ENCODE assay signal across 11 cellular contexts in the genomic region with DNA sequence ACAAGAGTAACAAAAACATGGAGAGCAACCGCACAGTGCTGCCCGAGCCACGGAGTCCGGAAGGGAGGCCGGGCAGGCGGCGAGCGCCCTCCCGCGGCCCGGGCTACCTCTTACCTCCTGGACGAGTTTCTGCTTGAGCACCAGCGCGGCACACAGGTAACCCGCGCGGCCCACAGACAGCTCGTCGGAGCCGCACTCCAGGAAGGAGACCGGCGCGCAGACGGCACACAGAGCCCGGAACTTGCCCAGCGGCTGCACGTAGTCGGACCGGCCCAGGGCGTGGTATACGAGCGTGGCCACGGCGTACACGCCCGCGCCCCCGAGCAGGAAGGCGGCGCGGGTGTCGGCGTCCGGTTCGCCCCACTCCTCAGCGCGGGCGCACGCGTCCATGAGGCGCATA. TPM values are rescaled to one million over a fixed set of nuclear protein-coding genes. Genes with fewer than 3 reads are reported as not detected.
DNase-seq lines count a peak whose midpoint lies in the region; ATAC-seq and TF ChIP-seq lines count a peak whose summit lies in the region.
"Not testable (repeated sequence)": the region's sequence is repeated elsewhere in the genome, so short reads cannot be mapped to it uniquely, and the experiment has no call there.
"Had no signal": no experiment of that assay in that cellular context is flagged by ENCODE, and none has a peak within 500 bp of the region (broad histone marks: within the 10 kb centered on the region; RNA-seq: fewer than 3 reads in every experiment).

No MANE protein-coding gene starts in this region.

- not testable (repeated sequence) for H4K20me1 ChIP-seq in smooth muscle cell (ENCODE audit: low read depth)

- under 1% methylated on average over 32 of the region's 51 CpGs for WGBS in HUES64
- WGBS in ectodermal cell, 2 experiments = 4% methylated on average over 29 to 31 of the region's 51 CpGs
- WGBS in smooth muscle cell (ENCODE audit: low lambda C conversion rate) = 5% methylated on average over 19 of the region's 51 CpGs

- POLR2A ChIA-PET in A673 (lab: Charles Lee; ENCODE audit: low non-redundant PET) = not testable (repeated sequence)

- peak overlapping the region; percentile 41 for H3K4me3 ChIP-seq in A673 (ENCODE audit: low read depth, low read length, poor library complexity, severe bottlenecking)
- H3K4me3 ChIP-seq in HUES64 (ENCODE audit: low read length) = peak overlapping the region; percentile 44
- peak overlapping the region; percentile 78 for H3K4me3 ChIP-seq in SK-N-MC
- peak overlapping the region; percentile 18 for H3K4me3 ChIP-seq in ectodermal cell (ENCODE audit: insufficient read depth, low read depth, low read length)
- peak overlapping the region; percentile 49 for H3K4me3 ChIP-seq in iPS-15b (ENCODE audit: low read depth, low read length)
- peak overlapping the region; percentile 46 for H3K4me3 ChIP-seq in smooth muscle cell

- CTCF ChIA-PET in A673 (lab: Charles Lee) = not testable (repeated sequence)

- H3K79me2 ChIP-seq in smooth muscle cell (ENCODE audit: low read depth) = not testable (repeated sequence)

- TF ChIP-seq CTCF in A673 (conservative IDR thresholded peaks at IDR 0.05; ENCODE audit: low read depth, low read length) = peak; percentile 39; the same call in 1 of the 2 replicates
- TF ChIP-seq CTCF in smooth muscle cell (IDR thresholded peaks at IDR 0.05; ENCODE audit: borderline replicate concordance, insufficient read depth, poor library complexity, severe bottlenecking) = peak; percentile 25

- not testable (repeated sequence) for H3K27ac ChIP-seq in A673 (ENCODE audit: low read depth, low read length, poor library complexity, severe bottlenecking); HUES64 (ENCODE audit: low read depth, low read length); SK-N-MC; ectodermal cell (ENCODE audit: insufficient read depth, low read depth, low read length, poor library complexity, severe bottlenecking); smooth muscle cell (ENCODE audit: low read depth)

- H3F3A ChIP-seq in smooth muscle cell (ENCODE audit: low read depth) = not testable (repeated sequence)

- not testable (repeated sequence) for H3K36me3 Mint-ChIP-seq in activated T-helper 17 cell treated with anti-CD3 and anti-CD28 coated beads, Interleukin-2, amount 50 U/mL, for 72 hours (ENCODE audit: low read depth)

- not testable (repeated sequence) for H3K36me3 ChIP-seq in A673 (ENCODE audit: insufficient read depth, low read length, poor library complexity, severe bottlenecking); HUES64 (ENCODE audit: insufficient read depth, low read length); SK-N-MC (ENCODE audit: insufficient read depth, low read length); ectodermal cell (ENCODE audit: control insufficient read depth, insufficient read depth, low read length); iPS-15b (ENCODE audit: control insufficient read depth, insufficient read depth, low read length); smooth muscle cell (ENCODE audit: low read depth)

- peak overlapping the region; percentile 77 for H2AFZ ChIP-seq in smooth muscle cell (ENCODE audit: low read depth)

- H3K4me2 ChIP-seq in smooth muscle cell = peak overlapping the region; percentile 83

- BruUV-seq in A673 (replicated peaks; lab: Mats Ljungman, UMichigan) = not testable (repeated sequence)

- not testable (repeated sequence) for H3K9me3 Mint-ChIP-seq in activated T-helper 17 cell treated with anti-CD3 and anti-CD28 coated beads, Interleukin-2, amount 50 U/mL, for 72 hours

- H3K9ac ChIP-seq in HUES64 (ENCODE audit: low read depth, low read length); iPS-15b (ENCODE audit: low read depth, low read length); smooth muscle cell (ENCODE audit: low read depth): not testable (repeated sequence)
- H3K9ac ChIP-seq in SK-N-MC (ENCODE audit: insufficient read length) = peak overlapping the region; percentile 51

- intact Hi-C loops in A673 (cut with micrococcal nuclease; ENCODE audit: unreplicated experiment) = not testable (repeated sequence)

- H3K27ac Mint-ChIP-seq in activated T-helper 17 cell treated with anti-CD3 and anti-CD28 coated beads, Interleukin-2, amount 50 U/mL, for 72 hours = not testable (repeated sequence)

- DNase-seq in A673 (ENCODE audit: low spot score) = peak; percentile 20
- not testable (repeated sequence) for DNase-seq in SK-N-MC (ENCODE audit: low read depth, low spot score); smooth muscle cell (lab: John Stamatoyannopoulos, UW; ENCODE audit: unreplicated experiment)
- DNase-seq in myocyte (ENCODE audit: low read depth) = peak; percentile 22

- H3K4me1 Mint-ChIP-seq in activated T-helper 17 cell treated with anti-CD3 and anti-CD28 coated beads, Interleukin-2, amount 50 U/mL, for 72 hours = not testable (repeated sequence)

- ATAC-seq in activated T-helper 17 cell treated with anti-CD3 and anti-CD28 coated beads, Interleukin-2, amount 50 U/mL, for 72 hours (replicated peaks) = not testable (repeated sequence)

- H3K4me1 ChIP-seq in A673 (ENCODE audit: insufficient read depth, low read length, poor library complexity, severe bottlenecking); HUES64 (ENCODE audit: insufficient read depth, low read length); ectodermal cell (ENCODE audit: control insufficient read depth, insufficient read depth, low read length); iPS-15b (ENCODE audit: control insufficient read depth, insufficient read depth, low read length); smooth muscle cell (ENCODE audit: low read depth): not testable (repeated sequence)

- not testable (repeated sequence) for H3K27me3 Mint-ChIP-seq in activated T-helper 17 cell treated with anti-CD3 and anti-CD28 coated beads, Interleukin-2, amount 50 U/mL, for 72 hours

- peak overlapping the region; percentile 27 for H3K4me3 Mint-ChIP-seq in activated T-helper 17 cell treated with anti-CD3 and anti-CD28 coated beads, Interleukin-2, amount 50 U/mL, for 72 hours

- H3K27me3 ChIP-seq in A673 (replicated peaks; ENCODE audit: insufficient read depth, low read depth, low read length, poor library complexity); iPS-15b (ENCODE audit: control insufficient read depth, insufficient read depth, low read length): not testable (repeated sequence)
- H3K27me3 ChIP-seq in HUES64 (ENCODE audit: insufficient read depth, low read length) (peaks cover 13% of the 10 kb centered on the region), ectodermal cell (ENCODE audit: control insufficient read depth, insufficient read depth, low read length, poor library complexity, severe bottlenecking) (peaks cover 18% of the 10 kb centered on the region), smooth muscle cell (ENCODE audit: low read depth) (peaks cover 19% of the 10 kb centered on the region)

- not testable (repeated sequence) for H3K9me3 ChIP-seq in A673 (ENCODE audit: low read depth, low read length, poor library complexity, severe bottlenecking); HUES64 (ENCODE audit: insufficient read depth, low read depth, low read length); SK-N-MC (ENCODE audit: low read depth, low read length); ectodermal cell (ENCODE audit: control insufficient read depth, low read length); iPS-15b (ENCODE audit: control insufficient read depth, insufficient read depth, low read length); smooth muscle cell (replicated peaks; ENCODE audit: low read depth)

RNA-seq across cellular contexts. Expression of a gene that starts 22.8 kb away (rescaled TPM):
- total RNA-seq in A673 (2021) (not detected in 2 replicates), myocyte (not detected in 2 replicates), smooth muscle cell (0.13 TPM in 1 of 2 replicates, not detected in the other)
- not detected for polyA plus RNA-seq in HUES64 (2013, experiment 1 of 2)
- not detected for polyA plus RNA-seq in HUES64 (2013, experiment 2 of 2)
- total RNA-seq in activated T-helper 17 cell treated with anti-CD3 and anti-CD28 coated beads, Interleukin-2, amount 50 U/mL, for 72 hours = not detected
- polyA plus RNA-seq in ectodermal cell (2013, experiment 1 of 4) = not detected
- not detected for polyA plus RNA-seq in ectodermal cell (2013, experiment 2 of 4)
- polyA plus RNA-seq in ectodermal cell (2013, experiment 3 of 4) = not detected
- polyA plus RNA-seq in ectodermal cell (2013, experiment 4 of 4) = not detected
- not detected for polyA plus RNA-seq in myocyte (2012)
- not detected in 2 replicates for polyA plus RNA-seq in smooth muscle cell
- total RNA-seq: CD8-positive, alpha-beta memory T cell; heart right ventricle; right atrium auricular region had no signal
- polyA plus RNA-seq: CD8-positive, alpha-beta memory T cell; heart right ventricle had no signal

Comparison
In these comparisons a context has a peak if more than half of its experiments do, and no peak if none do; other contexts are left out.
1. H3K4me3 ChIP-seq: peak in every context shown above with its lines; median percentile 78 in SK-N-MC; 49 in iPS-15b; 46 in smooth muscle cell; 44 in HUES64; 41 in A673; 18 in ectodermal cell.